Comparison of ENCODE assay signal across 8 cellular contexts in genomic region chr17:3738562-3739295, GRCh38. TPM values are rescaled to one million over a fixed set of nuclear protein-coding genes. Genes with fewer than 3 reads are reported as not detected.
A peak's percentile ranks its signal among the peaks of the same experiment; 100 is the strongest.
DNase-seq lines count a peak whose midpoint lies in the region; ATAC-seq and TF ChIP-seq lines count a peak whose summit lies in the region.

No MANE protein-coding gene starts in this region.

- peak; percentile 87 for ATAC-seq in activated CD8-positive, alpha-beta T cell treated with anti-CD3 and anti-CD28 coated beads for 36 hours

- POLR2A ChIA-PET in activated CD8-positive, alpha-beta T cell treated with anti-CD3 and anti-CD28 coated beads for 36 hours (lab: Charles Lee): interaction anchor here (1.2 to 4.7 kb wide), 8 partner anchors 11 to 107 kb away, joined by 3 to 33 read pairs (median 7); partner anchors contain the start of genes ITGAE and NCBP3

- intact Hi-C loops in activated CD8-positive, alpha-beta T cell treated with anti-CD3 and anti-CD28 coated beads for 36 hours (cut with micrococcal nuclease): loop anchor here (1.0 to 5.0 kb wide), 3 partner anchors 69 to 109 kb away; partner anchors contain the start of gene NCBP3
- intact Hi-C loops in testis (cut with DNase I; ENCODE audit: low total_unique reads) (no loop called here), CD14-positive monocyte (cut with micrococcal nuclease) (loop anchor here in 1 of 2 donors (10.0 kb wide), 1 partner anchor 266 kb away; no protein-coding TSS in a partner anchor)

- H3K27me3 Mint-ChIP-seq in activated CD8-positive, alpha-beta T cell treated with anti-CD3 and anti-CD28 coated beads for 36 hours: no peaks in the 10 kb centered on the region
- H3K27me3 Mint-ChIP-seq in CD14-positive monocyte (ENCODE audit: low read depth in 3 of 3) (peaks cover 0 to 6% (median 3%) of the 10 kb centered on the region in 3 donors), osteocyte (ENCODE audit: unreplicated experiment) (peaks cover 4% of the 10 kb centered on the region)

- H3K27ac ChIP-seq in effector memory CD4-positive, alpha-beta T cell (ENCODE audit: insufficient read depth, low read length, poor library complexity, severe bottlenecking): no peak overlapping the region
- H3K27ac ChIP-seq in neutrophil (peak overlapping the region; percentile 89), testis (no peak overlapping the region)

- no peaks in the 10 kb centered on the region for H3K9me3 Mint-ChIP-seq in activated CD8-positive, alpha-beta T cell treated with anti-CD3 and anti-CD28 coated beads for 36 hours
- H3K9me3 Mint-ChIP-seq in CD14-positive monocyte (peaks cover 0 to 7% (median 4%) of the 10 kb centered on the region in 7 donors), osteocyte (ENCODE audit: unreplicated experiment) (no peaks in the 10 kb centered on the region)

- H3K36me3 Mint-ChIP-seq in activated CD8-positive, alpha-beta T cell treated with anti-CD3 and anti-CD28 coated beads for 36 hours (ENCODE audit: low read depth): peaks cover 1% of the 10 kb centered on the region
- no peaks in the 10 kb centered on the region for H3K36me3 Mint-ChIP-seq in CD14-positive monocyte
- H3K36me3 Mint-ChIP-seq in osteocyte (ENCODE audit: unreplicated experiment): no peaks in the 10 kb centered on the region

- H3K27me3 ChIP-seq in effector memory CD4-positive, alpha-beta T cell (replicated peaks; ENCODE audit: control insufficient read depth, insufficient read depth, low read length, poor library complexity, severe bottlenecking): no peaks in the 10 kb centered on the region
- H3K27me3 ChIP-seq in neutrophil: no peaks in the 10 kb centered on the region
- no peaks in the 10 kb centered on the region for H3K27me3 ChIP-seq in testis

- DNase-seq in NCI-H146 (lab: John Stamatoyannopoulos, UW) (peak; percentile 59), testis (peak; percentile 42), CD14-positive monocyte (ENCODE audit: low spot score) (no peak), osteocyte (ENCODE audit: extremely low spot score, unreplicated experiment) (no peak), NCI-H1694 treated with DMSO at 0.1 percent for 48 hours (lab: John Stamatoyannopoulos, UW) (no peak)
- peak; percentile 93 for DNase-seq in activated CD8-positive, alpha-beta T cell treated with anti-CD3 and anti-CD28 coated beads for 36 hours
- DNase-seq in effector memory CD4-positive, alpha-beta T cell: peak; percentile 35 to 57 (median 41)

- WGBS in testis, 2 donors: 61 to 63% methylated on average over 14 to 16 of the region's 16 CpGs

- H3K27ac Mint-ChIP-seq in activated CD8-positive, alpha-beta T cell treated with anti-CD3 and anti-CD28 coated beads for 36 hours: peak overlapping the region; percentile 26
- H3K27ac Mint-ChIP-seq in CD14-positive monocyte (peak overlapping the region in 2 of 7 donors; percentile 16), osteocyte (ENCODE audit: unreplicated experiment) (no peak overlapping the region)

- H3K36me3 ChIP-seq in effector memory CD4-positive, alpha-beta T cell (ENCODE audit: control insufficient read depth, insufficient read depth, low read length): no peaks in the 10 kb centered on the region
- H3K36me3 ChIP-seq in neutrophil (no peaks in the 10 kb centered on the region), testis (ENCODE audit: low read depth, missing control alignments) (no peaks in the 10 kb centered on the region)

- H3K4me3 ChIP-seq in effector memory CD4-positive, alpha-beta T cell (ENCODE audit: insufficient read depth, low read depth, low read length, poor library complexity, severe bottlenecking): no peak overlapping the region
- no peak overlapping the region for H3K4me3 ChIP-seq in neutrophil (ENCODE audit: low read depth in 1 of 2, low read length in 1 of 2)
- H3K4me3 ChIP-seq in testis: no peak overlapping the region

- no peaks in the 10 kb centered on the region for H3K9me3 ChIP-seq in effector memory CD4-positive, alpha-beta T cell (ENCODE audit: control insufficient read depth, low read length)
- no peaks in the 10 kb centered on the region for H3K9me3 ChIP-seq in neutrophil
- H3K9me3 ChIP-seq in testis: no peaks in the 10 kb centered on the region

- no peak for TF ChIP-seq CTCF in activated CD8-positive, alpha-beta T cell treated with anti-CD3 and anti-CD28 coated beads for 36 hours (IDR thresholded peaks at IDR 0.05)
- no peak for TF ChIP-seq CTCF in neutrophil (IDR thresholded peaks at IDR 0.05)
- TF ChIP-seq CTCF in testis (IDR thresholded peaks at IDR 0.05): no peak
- TF ChIP-seq CTCF in CD14-positive monocyte (IDR thresholded peaks at IDR 0.05): no peak
- no peak for TF ChIP-seq CTCF in osteocyte (IDR thresholded peaks at IDR 0.05)

- H3K4me1 ChIP-seq in effector memory CD4-positive, alpha-beta T cell (ENCODE audit: control insufficient read depth, insufficient read depth, low read length, poor library complexity, severe bottlenecking): peaks cover 22% of the 10 kb centered on the region
- H3K4me1 ChIP-seq in neutrophil (ENCODE audit: control insufficient read depth in 1 of 2, insufficient read depth in 1 of 2, low read depth in 1 of 2, low read length in 1 of 2): peaks cover 25% of the 10 kb centered on the region in 2 experiments
- peaks cover 16% of the 10 kb centered on the region for H3K4me1 ChIP-seq in testis

- CTCF ChIA-PET in activated CD8-positive, alpha-beta T cell treated with anti-CD3 and anti-CD28 coated beads for 36 hours (lab: Charles Lee): interaction anchor here (0.8 to 9.6 kb wide), 42 partner anchors 13 to 690 kb away, joined by 3 to 367 read pairs (median 11); partner anchors contain the start of genes CTNS, HASPIN, ITGAE and NCBP3

- H3K4me1 Mint-ChIP-seq in activated CD8-positive, alpha-beta T cell treated with anti-CD3 and anti-CD28 coated beads for 36 hours (ENCODE audit: low read depth): peaks cover 33% of the 10 kb centered on the region
- peaks cover 23% of the 10 kb centered on the region for H3K4me1 Mint-ChIP-seq in CD14-positive monocyte
- peaks cover 16% of the 10 kb centered on the region for H3K4me1 Mint-ChIP-seq in osteocyte (ENCODE audit: unreplicated experiment)

- no peak overlapping the region for H3K4me3 Mint-ChIP-seq in activated CD8-positive, alpha-beta T cell treated with anti-CD3 and anti-CD28 coated beads for 36 hours
- no peak overlapping the region for H3K4me3 Mint-ChIP-seq in CD14-positive monocyte
- H3K4me3 Mint-ChIP-seq in osteocyte (ENCODE audit: unreplicated experiment): no peak overlapping the region

- TF ChIP-seq POLR2A in testis (IDR thresholded peaks at IDR 0.05): no peak

RNA-seq across cellular contexts. Expression of gene HASPIN, which starts 15.0 kb away (rescaled TPM):
- 10 to 100 TPM; 20.7 to 21.3 TPM for total RNA-seq in activated CD8-positive, alpha-beta T cell treated with anti-CD3 and anti-CD28 coated beads for 36 hours
- total RNA-seq in testis (10 to 100 TPM; 14.9 to 16.7 TPM), osteocyte (1.9 and 2.6 TPM in 2 replicates)
- polyA plus RNA-seq in testis (ENCODE audit: insufficient read depth, low read depth, low replicate concordance) (20.5 TPM), CD14-positive monocyte (not detected)

RNA-seq across cellular contexts. Expression of gene P2RX5, which starts 42.8 kb away (rescaled TPM):
- total RNA-seq in activated CD8-positive, alpha-beta T cell treated with anti-CD3 and anti-CD28 coated beads for 36 hours: 10 to 100 TPM; 35.7 to 39.5 TPM
- total RNA-seq in testis: 1 to 10 TPM; 2.0 to 3.0 TPM
- 3.7 TPM for polyA plus RNA-seq in testis (ENCODE audit: insufficient read depth, low read depth, low replicate concordance)
- polyA plus RNA-seq in CD14-positive monocyte: 1 to 10 TPM in 1 of 2 donors, under 1 TPM in 1; 0.64 to 3.4 TPM
- 0.34 and 0.43 TPM in 2 replicates for total RNA-seq in osteocyte

Comparison
In these comparisons a context has a peak if more than half of its experiments do, and no peak if none do; other contexts are left out.
1. DNase-seq: peak in NCI-H146 (single experiment), activated CD8-positive, alpha-beta T cell treated with anti-CD3 and anti-CD28 coated beads for 36 hours (single experiment), effector memory CD4-positive, alpha-beta T cell (3 of 3) and testis (single experiment); none in CD14-positive monocyte (single experiment), osteocyte (single experiment) and NCI-H1694 treated with DMSO at 0.1 percent for 48 hours (single experiment).
2. RNA of gene P2RX5, which starts 42.8 kb away (total RNA-seq): 35.7 to 39.5 TPM in activated CD8-positive, alpha-beta T cell treated with anti-CD3 and anti-CD28 coated beads for 36 hours; 2.0 to 3.0 TPM in testis and 0.34 to 0.43 TPM in osteocyte; every median in the first group is over 4 times any median in the second.